Comparison of ENCODE assay signal across 21 cellular contexts in genomic region chr11:102603576-102603975, GRCh38. TPM values are rescaled to one million over a fixed set of nuclear protein-coding genes. Genes with fewer than 3 reads are reported as not detected.
DNase-seq lines count a peak whose midpoint lies in the region; ATAC-seq, FAIRE-seq and TF ChIP-seq lines count a peak whose summit lies in the region.
"Had no signal": no experiment of that assay in that cellular context is flagged by ENCODE, and none has a peak within 500 bp of the region (broad histone marks: within the 10 kb centered on the region; RNA-seq: fewer than 3 reads in every experiment).

No MANE protein-coding gene starts in this region.

- H3K36me3 ChIP-seq in breast epithelium (no peaks in the 10 kb centered on the region), astrocyte (ENCODE audit: insufficient read depth, low read length) (no peaks in the 10 kb centered on the region), mesodermal cell (ENCODE audit: control insufficient read depth, insufficient read depth, low read length) (no peaks in the 10 kb centered on the region), suprapubic skin (no peaks in the 10 kb centered on the region)
- H3K36me3 ChIP-seq: adrenal gland, BLaER1, neural progenitor cell had no signal

- peak overlapping the region; percentile 49 for H3K4me2 ChIP-seq in astrocyte (ENCODE audit: low read length)
- H3K4me2 ChIP-seq: BLaER1, neural progenitor cell had no signal

- H3K4me3 ChIP-seq in breast epithelium (no peak overlapping the region), astrocyte (ENCODE audit: insufficient read depth, low read depth, low read length) (no peak overlapping the region), mesodermal cell (ENCODE audit: extremely low read depth, insufficient read depth, low read length, poor library complexity, severe bottlenecking) (no peak overlapping the region), suprapubic skin (no peak overlapping the region)
- H3K4me3 ChIP-seq: adrenal gland, BLaER1, neural progenitor cell had no signal

- no peak for TF ChIP-seq EP300 in suprapubic skin (IDR thresholded peaks at IDR 0.05)

- H3K4me1 Mint-ChIP-seq in MCF 10A (ENCODE audit: insufficient read depth, unreplicated experiment) (peaks cover 33% of the 10 kb centered on the region), astrocyte (ENCODE audit: low read depth, unreplicated experiment) (peaks cover 53% of the 10 kb centered on the region)
- H3K4me1 Mint-ChIP-seq in CD4-positive, alpha-beta T cell (ENCODE audit: low read depth) = no peaks in the 10 kb centered on the region
- H3K4me1 Mint-ChIP-seq: memory B cell had no signal

- no peaks in the 10 kb centered on the region for H3K79me2 ChIP-seq in astrocyte (ENCODE audit: insufficient read depth, low read length)

- H3K27me3 Mint-ChIP-seq in MCF 10A (ENCODE audit: insufficient read depth, unreplicated experiment) = no peaks in the 10 kb centered on the region
- H3K27me3 Mint-ChIP-seq in astrocyte (ENCODE audit: low read depth, unreplicated experiment) = no peaks in the 10 kb centered on the region
- H3K27me3 Mint-ChIP-seq in CD4-positive, alpha-beta T cell = no peaks in the 10 kb centered on the region

- BruUV-seq in MCF 10A (replicated peaks; lab: Mats Ljungman, UMichigan) = no TSS peak

- H3K9me3 ChIP-seq in breast epithelium (no peaks in the 10 kb centered on the region), astrocyte (ENCODE audit: insufficient read depth, low read depth, low read length) (no peaks in the 10 kb centered on the region), mesodermal cell (ENCODE audit: control insufficient read depth, low read length) (no peaks in the 10 kb centered on the region), suprapubic skin (no peaks in the 10 kb centered on the region)
- no peaks in the 10 kb centered on the region for H3K9me3 ChIP-seq in CD4-positive, alpha-beta T cell (ENCODE audit: control insufficient read depth, low read length)
- H3K9me3 ChIP-seq: adrenal gland, BLaER1 had no signal

- no peak overlapping the region for H3K4me3 Mint-ChIP-seq in MCF 10A (ENCODE audit: unreplicated experiment)
- no peak overlapping the region for H3K4me3 Mint-ChIP-seq in astrocyte (ENCODE audit: unreplicated experiment)
- H3K4me3 Mint-ChIP-seq in CD4-positive, alpha-beta T cell = no peak overlapping the region
- H3K4me3 Mint-ChIP-seq: activated CD4-positive, alpha-beta T cell treated with anti-CD3 and anti-CD28 coated beads for 36 hours; memory B cell; neural progenitor cell had no signal

- no CpG with 5 or more reads among the region's 5 CpGs for WGBS in mesodermal cell (ENCODE audit: insufficient coverage in 2 of 2), 2 experiments
- 45% methylated on average over 5 of the region's 5 CpGs for WGBS in suprapubic skin

- DNase-seq in breast epithelium (ENCODE audit: low spot score in 2 of 2) (no peak), MCF 10A (ENCODE audit: unreplicated experiment) (no peak), astrocyte (ENCODE audit: low read depth) (peak; percentile 12), suprapubic skin (ENCODE audit: low spot score in 2 of 2) (no peak), NCI-H526 treated with DMSO at 0.1 percent for 48 hours (lab: John Stamatoyannopoulos, UW) (no peak)
- DNase-seq in activated CD4-positive, alpha-beta T cell treated with anti-CD3 and anti-CD28 coated beads for 4 hours = no peak
- no peak for DNase-seq in CD4-positive, alpha-beta T cell
- DNase-seq: 8988T; activated CD4-positive, alpha-beta T cell treated with anti-CD3 and anti-CD28 coated beads for 36 hours; activated effector memory CD4-positive, alpha-beta T cell treated with Interleukin-2 at 50 U/mL for 16 hours; adrenal gland; GDM1; Karpas-422; NCI-H1436; NCI-H774; retina had no signal

- H3K27ac ChIP-seq in breast epithelium (peak overlapping the region; percentile 91 to 93), astrocyte (ENCODE audit: low read depth, low read length) (peak overlapping the region; percentile 79), mesodermal cell (ENCODE audit: low read depth, low read length, severe bottlenecking) (peak overlapping the region; percentile 90), suprapubic skin (peak overlapping the region; percentile 63)
- H3K27ac ChIP-seq in CD4-positive, alpha-beta T cell (ENCODE audit: low read depth, low read length) = no peak overlapping the region
- H3K27ac ChIP-seq: adrenal gland, BLaER1, neural progenitor cell had no signal

- CTCF ChIA-PET in MCF 10A (lab: Yijun Ruan, JAX) = interaction anchor here (0.7 to 5.9 kb wide), 8 partner anchors 9 to 308 kb away, joined by 3 to 66 read pairs (median 6); no protein-coding TSS in a partner anchor
- CTCF ChIA-PET in CD4-positive, alpha-beta T cell (lab: Charles Lee) = no interaction called here

- H4K20me1 ChIP-seq in astrocyte (ENCODE audit: insufficient read depth, low read length) = no peaks in the 10 kb centered on the region
- H4K20me1 ChIP-seq: BLaER1 had no signal

- H3K27ac Mint-ChIP-seq in MCF 10A (ENCODE audit: low read depth, unreplicated experiment) (no peak overlapping the region), astrocyte (ENCODE audit: unreplicated experiment) (peak overlapping the region; percentile 90)
- no peak overlapping the region for H3K27ac Mint-ChIP-seq in CD4-positive, alpha-beta T cell
- H3K27ac Mint-ChIP-seq: activated CD4-positive, alpha-beta T cell treated with anti-CD3 and anti-CD28 coated beads for 36 hours; memory B cell; neural progenitor cell had no signal

- no peak for FAIRE-seq in astrocyte (lab: Jason Lieb, UNC)

- H2AFZ ChIP-seq in astrocyte (ENCODE audit: low read depth, low read length) = peak overlapping the region; percentile 28

- TF ChIP-seq CTCF in breast epithelium (IDR thresholded peaks at IDR 0.05) = no peak
- no peak for TF ChIP-seq CTCF in MCF 10A (IDR thresholded peaks at IDR 0.05; ENCODE audit: unreplicated experiment)
- no peak for TF ChIP-seq CTCF in astrocyte (IDR thresholded peaks at IDR 0.05; ENCODE audit: insufficient read depth, low read depth, low read length)
- TF ChIP-seq CTCF in suprapubic skin (IDR thresholded peaks at IDR 0.05) = no peak
- TF ChIP-seq CTCF in CD4-positive, alpha-beta T cell (IDR thresholded peaks at IDR 0.05) = no peak

- POLR2A ChIA-PET in MCF 10A (lab: Yijun Ruan, JAX) = interaction anchor here (0.9 to 1.7 kb wide), 5 partner anchors 9 to 152 kb away, joined by 3 to 7 read pairs (median 4); no protein-coding TSS in a partner anchor
- POLR2A ChIA-PET in CD4-positive, alpha-beta T cell (lab: Charles Lee) = no interaction called here

- H3K36me3 Mint-ChIP-seq in MCF 10A (ENCODE audit: insufficient read depth, unreplicated experiment) (no peaks in the 10 kb centered on the region), astrocyte (ENCODE audit: low read depth, unreplicated experiment) (no peaks in the 10 kb centered on the region)
- H3K36me3 Mint-ChIP-seq in CD4-positive, alpha-beta T cell (ENCODE audit: low read depth) = no peaks in the 10 kb centered on the region
- H3K36me3 Mint-ChIP-seq: memory B cell, neural progenitor cell had no signal

- intact Hi-C loops in breast epithelium (cut with DNase I; ENCODE audit: low total_unique reads) = no loop called here
- intact Hi-C loops in MCF 10A (cut with micrococcal nuclease) = no loop called here
- intact Hi-C loops in CD4-positive, alpha-beta T cell (cut with DNase I, micrococcal nuclease) = no loop called here

- H3K27me3 ChIP-seq in breast epithelium (no peaks in the 10 kb centered on the region), astrocyte (ENCODE audit: insufficient read depth, low read length) (no peaks in the 10 kb centered on the region), suprapubic skin (no peaks in the 10 kb centered on the region)
- H3K27me3 ChIP-seq in CD4-positive, alpha-beta T cell (ENCODE audit: control insufficient read depth, insufficient read depth, low read length) = no peaks in the 10 kb centered on the region
- H3K27me3 ChIP-seq: BLaER1, neural progenitor cell had no signal

- H3K9me3 Mint-ChIP-seq in MCF 10A (ENCODE audit: unreplicated experiment) = peaks cover 5% of the 10 kb centered on the region
- peaks cover 5% of the 10 kb centered on the region for H3K9me3 Mint-ChIP-seq in astrocyte (ENCODE audit: unreplicated experiment)
- H3K9me3 Mint-ChIP-seq in CD4-positive, alpha-beta T cell = no peaks in the 10 kb centered on the region
- H3K9me3 Mint-ChIP-seq: memory B cell had no signal

- ATAC-seq in CD4-positive, alpha-beta T cell (ENCODE audit: poor library complexity) = no peak
- ATAC-seq: activated CD4-positive, alpha-beta T cell treated with anti-CD3 and anti-CD28 coated beads for 36 hours had no signal

- H3K4me1 ChIP-seq in breast epithelium (peaks cover 0 to 6% of the 10 kb centered on the region in 2 donors), astrocyte (ENCODE audit: insufficient read depth, low read length) (peaks cover 35% of the 10 kb centered on the region), mesodermal cell (ENCODE audit: control insufficient read depth, insufficient read depth, low read length, poor library complexity, severe bottlenecking) (peaks cover 44% of the 10 kb centered on the region), suprapubic skin (no peaks in the 10 kb centered on the region)
- H3K4me1 ChIP-seq: BLaER1 had no signal

- H3K9ac ChIP-seq in astrocyte (ENCODE audit: low read length) = peak overlapping the region; percentile 28
- H3K9ac ChIP-seq: BLaER1, neural progenitor cell had no signal

- TF ChIP-seq POLR2A in breast epithelium (IDR thresholded peaks at IDR 0.05) = no peak
- TF ChIP-seq POLR2A in suprapubic skin (IDR thresholded peaks at IDR 0.05) = no peak

RNA-seq across cellular contexts. Expression of gene MMP20, which starts 21.6 kb away (rescaled TPM):
- total RNA-seq in breast epithelium (under 1 TPM in 1 of 3 donors, not detected in 2; 0.59 TPM), MCF 10A (2022) (not detected in 2 replicates), astrocyte (not detected in 2 replicates), suprapubic skin (not detected)
- not detected for polyA plus RNA-seq in mesodermal cell (2013, experiment 1 of 2)
- not detected for polyA plus RNA-seq in mesodermal cell (2013, experiment 2 of 2)
- not detected for total RNA-seq in CD4-positive, alpha-beta T cell
- total RNA-seq: activated CD4-positive, alpha-beta T cell treated with anti-CD3 and anti-CD28 coated beads for 36 hours; adrenal gland; cerebellum had no signal
- polyA plus RNA-seq: adrenal gland had no signal
